27 cellular contexts compared by ENCODE assay signal in the genomic region with DNA sequence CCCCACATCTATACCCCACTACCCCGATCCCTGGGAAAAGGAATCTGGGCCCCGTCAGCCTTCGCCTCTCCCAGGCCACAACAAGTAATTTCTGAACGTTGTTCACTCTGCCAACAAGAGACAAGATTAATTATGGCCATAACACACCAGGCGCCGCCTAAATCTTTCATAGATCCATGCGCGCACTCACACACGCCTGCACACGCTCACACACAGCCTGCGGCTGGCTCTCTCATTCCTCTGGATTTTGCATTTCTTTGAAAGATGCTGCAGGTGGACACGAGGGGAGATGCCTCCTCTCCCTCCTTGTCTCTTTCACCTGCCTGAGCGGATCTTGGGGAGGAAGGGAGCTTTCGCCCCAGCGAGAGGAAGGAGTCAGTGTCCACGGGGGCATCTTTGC. TPM values are rescaled to one million over a fixed set of nuclear protein-coding genes. Genes with fewer than 3 reads are reported as not detected.
"Had no signal": no experiment of that assay in that cellular context is flagged by ENCODE, and none has a peak within 500 bp of the region (broad histone marks: within the 10 kb centered on the region; RNA-seq: fewer than 3 reads in every experiment).

No MANE protein-coding gene starts in this region.

- H3K9me3 ChIP-seq: SJSA1 had no signal

- H3K36me3 Mint-ChIP-seq: activated CD4-positive, alpha-beta memory T cell treated with anti-CD3 and anti-CD28 coated beads for 36 hours; activated naive CD8-positive, alpha-beta T cell treated with anti-CD3 and anti-CD28 coated beads for 36 hours had no signal

- DNase-seq: activated B cell treated with CpG ODN at 0.5 μM for 24 hours; activated CD4-positive, alpha-beta memory T cell treated with anti-CD3 and anti-CD28 coated beads for 36 hours; activated CD4-positive, alpha-beta T cell treated with anti-CD3 and anti-CD28 coated beads, Interleukin-2, amount 10 ng/mL, durations not matched to agents 7 days and 5 days; activated CD8-positive, alpha-beta memory T cell treated with anti-CD3 and anti-CD28 coated beads for 24 hours; activated gamma-delta T cell; activated naive CD4-positive, alpha-beta T cell treated with anti-CD3 and anti-CD28 coated beads for 36 hours; activated naive CD8-positive, alpha-beta T cell treated with anti-CD3 and anti-CD28 coated beads for 36 hours; activated T-cell treated with anti-CD3 and anti-CD28 coated beads, Interleukin-2, amount 50 U/mL, for 4 hours; caudate nucleus; MM.1S; NCI-H1105; NCI-H1436 treated with DMSO at 0.1 percent for 48 hours; NCI-H187; NCI-H2081; NCI-H510A treated with DMSO at 0.1 percent for 48 hours; NCI-H69; NK-92 treated with Interleukin-12 subunit alpha and Interleukin-12 subunit beta, amount 100 ng/mL, for 24 hours; OCI-M1; SHP77; SW 1271 had no signal

- H3K4me3 ChIP-seq: SJSA1 had no signal

- H3K9ac ChIP-seq: KMS-11 had no signal

- H3K27me3 Mint-ChIP-seq: activated CD4-positive, alpha-beta T cell treated with anti-CD3 and anti-CD28 coated beads, Interleukin-2, amount 10 ng/mL, durations not matched to agents 7 days and 5 days had no signal

- H3K27ac Mint-ChIP-seq: activated B cell treated with CpG ODN at 0.5 μM for 24 hours; activated CD4-positive, alpha-beta memory T cell treated with anti-CD3 and anti-CD28 coated beads for 36 hours; activated CD4-positive, alpha-beta T cell treated with anti-CD3 and anti-CD28 coated beads, Interleukin-2, amount 10 ng/mL, durations not matched to agents 7 days and 5 days; activated naive CD4-positive, alpha-beta T cell treated with anti-CD3 and anti-CD28 coated beads for 36 hours; activated naive CD8-positive, alpha-beta T cell treated with anti-CD3 and anti-CD28 coated beads for 36 hours; T-helper 2 cell treated with Interferon-gamma antibody and Interleukin-4, amounts not matched to agents 5 μg/mL and 100 μg/mL, for 36 hours had no signal

- H3K36me3 ChIP-seq: SJSA1 had no signal

- H3K4me1 Mint-ChIP-seq: activated B cell treated with CpG ODN at 0.5 μM for 24 hours; activated CD4-positive, alpha-beta T cell treated with anti-CD3 and anti-CD28 coated beads, Interleukin-2, amount 10 ng/mL, durations not matched to agents 7 days and 5 days; activated naive CD8-positive, alpha-beta T cell treated with anti-CD3 and anti-CD28 coated beads for 36 hours had no signal

- ATAC-seq: activated T-cell treated with anti-CD3 and anti-CD28 coated beads, Interleukin-2, amount 50 U/mL, for 4 hours; Panc1; SK-N-SH treated with all-trans-retinoic acid at 6 μM for 48 hours had no signal

- H3K4me1 ChIP-seq: SJSA1 had no signal

- H3K9me3 Mint-ChIP-seq: activated B cell treated with CpG ODN at 0.5 μM for 24 hours; activated CD4-positive, alpha-beta memory T cell treated with anti-CD3 and anti-CD28 coated beads for 36 hours; activated CD4-positive, alpha-beta T cell treated with anti-CD3 and anti-CD28 coated beads, Interleukin-2, amount 10 ng/mL, durations not matched to agents 7 days and 5 days; activated naive CD4-positive, alpha-beta T cell treated with anti-CD3 and anti-CD28 coated beads for 36 hours; activated naive CD8-positive, alpha-beta T cell treated with anti-CD3 and anti-CD28 coated beads for 36 hours; activated T-cell treated with anti-CD3 and anti-CD28 coated beads, Interleukin-2, amount 50 U/mL, for 4 hours; T-helper 2 cell treated with Interferon-gamma antibody and Interleukin-4, amounts not matched to agents 5 μg/mL and 100 μg/mL, for 36 hours had no signal

- H3K27ac ChIP-seq: KMS-11, SJSA1 had no signal

- H3K4me3 Mint-ChIP-seq: activated B cell treated with CpG ODN at 0.5 μM for 24 hours; activated CD4-positive, alpha-beta memory T cell treated with anti-CD3 and anti-CD28 coated beads for 36 hours; activated CD4-positive, alpha-beta T cell treated with anti-CD3 and anti-CD28 coated beads, Interleukin-2, amount 10 ng/mL, durations not matched to agents 7 days and 5 days; activated naive CD4-positive, alpha-beta T cell treated with anti-CD3 and anti-CD28 coated beads for 36 hours; activated naive CD8-positive, alpha-beta T cell treated with anti-CD3 and anti-CD28 coated beads for 36 hours; activated T-cell treated with anti-CD3 and anti-CD28 coated beads, Interleukin-2, amount 50 U/mL, for 4 hours; T-helper 2 cell treated with Interferon-gamma antibody and Interleukin-4, amounts not matched to agents 5 μg/mL and 100 μg/mL, for 36 hours had no signal

- H3K4me2 ChIP-seq: KMS-11 had no signal

RNA-seq across cellular contexts. Expression of gene ZNRF4, which starts 17.1 kb away (rescaled TPM):
- total RNA-seq: activated B cell treated with CpG ODN at 0.5 μM for 24 hours; activated CD4-positive, alpha-beta memory T cell treated with anti-CD3 and anti-CD28 coated beads for 36 hours; activated CD4-positive, alpha-beta T cell treated with anti-CD3 and anti-CD28 coated beads, Interleukin-2, amount 10 ng/mL, durations not matched to agents 7 days and 5 days; activated naive CD4-positive, alpha-beta T cell treated with anti-CD3 and anti-CD28 coated beads for 36 hours; activated naive CD8-positive, alpha-beta T cell treated with anti-CD3 and anti-CD28 coated beads for 36 hours; activated T-cell treated with anti-CD3 and anti-CD28 coated beads, Interleukin-2, amount 50 U/mL, for 4 hours; SJSA1; T-helper 1 cell treated with Interleukin-12 subunit alpha and Interleukin-12 subunit beta and Interleukin-4 antibody, amounts not matched to agents 30 ng/mL and 1 ng/mL, for 36 hours had no signal
- polyA plus RNA-seq: adipose tissue had no signal
